In the genomic region with DNA sequence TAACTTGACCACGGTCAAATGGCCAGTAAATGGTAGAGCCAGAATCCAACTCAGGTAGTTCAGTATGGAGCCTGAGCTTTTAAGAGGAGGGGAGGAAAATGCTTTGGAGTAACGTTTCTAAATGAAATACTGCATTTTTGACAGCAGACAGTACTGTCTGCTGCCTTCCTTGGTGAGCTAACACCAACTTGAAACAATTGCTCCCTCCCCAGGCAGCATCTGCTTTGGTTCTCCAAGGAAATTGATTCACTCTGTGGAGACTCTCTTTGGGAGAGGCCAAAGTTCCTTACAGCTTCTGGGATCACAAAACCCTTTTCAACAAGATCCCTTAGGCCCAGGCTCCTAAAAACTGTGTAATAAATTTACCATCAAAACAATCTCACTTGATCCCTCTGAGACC, we compare ENCODE assay signal across 15 cellular contexts.
DNase-seq lines count a peak whose midpoint lies in the region; ATAC-seq and TF ChIP-seq lines count a peak whose summit lies in the region.
"Had no signal": no experiment of that assay in that cellular context is flagged by ENCODE, and none has a peak within 500 bp of the region (broad histone marks: within the 10 kb centered on the region; RNA-seq: fewer than 3 reads in every experiment).

No MANE protein-coding gene starts in this region.

- TF ChIP-seq POLR2A in breast epithelium (IDR thresholded peaks at IDR 0.05) (no peak), thyroid gland (IDR thresholded peaks at IDR 0.05) (no peak)

- H3K4me3 ChIP-seq in breast epithelium: no peak overlapping the region
- H3K4me3 ChIP-seq in cardiac fibroblast (replicated peaks in 1 of 2; ENCODE audit: low read depth in 2 of 2, low read length in 2 of 2): no peak overlapping the region
- no peak overlapping the region for H3K4me3 ChIP-seq in thyroid gland (replicated peaks in 1 of 3)
- H3K4me3 ChIP-seq: gastrocnemius medialis had no signal

- WGBS in thyroid gland, 2 donors: 60 to 66% methylated on average over 2 of the region's 2 CpGs

- TF ChIP-seq CTCF in MCF 10A (IDR thresholded peaks at IDR 0.05; ENCODE audit: unreplicated experiment) (no peak), breast epithelium (IDR thresholded peaks at IDR 0.05) (no peak), cardiac fibroblast (IDR thresholded peaks at IDR 0.05; ENCODE audit: low read depth, low read length) (peak; percentile 22), glutamatergic neuron (IDR thresholded peaks at IDR 0.05; ENCODE audit: partially characterized antibody, unreplicated experiment) (no peak), thyroid gland (IDR thresholded peaks at IDR 0.05) (no peak)

- H3K27ac ChIP-seq in breast epithelium: no peak overlapping the region
- no peak overlapping the region for H3K27ac ChIP-seq in thyroid gland

- H3K4me1 ChIP-seq in breast epithelium (no peaks in the 10 kb centered on the region), thyroid gland (peaks cover 0 to 13% of the 10 kb centered on the region in 2 donors)

- peak overlapping the region; percentile 69 for H3K27ac Mint-ChIP-seq in MCF 10A (ENCODE audit: low read depth, unreplicated experiment)
- no peak overlapping the region for H3K27ac Mint-ChIP-seq in glutamatergic neuron (ENCODE audit: unreplicated experiment)
- H3K27ac Mint-ChIP-seq: H9; stimulated activated naive CD8-positive, alpha-beta T cell treated with anti-CD3 and anti-CD28 coated beads, Interleukin-15, Interleukin-2, amounts not matched to agents 100 ng/mL and 50 ng/mL, for 24 hours had no signal

- H3K36me3 Mint-ChIP-seq in MCF 10A (ENCODE audit: insufficient read depth, unreplicated experiment) (no peaks in the 10 kb centered on the region), glutamatergic neuron (ENCODE audit: unreplicated experiment) (no peaks in the 10 kb centered on the region)
- H3K36me3 Mint-ChIP-seq: brain had no signal

- H3K4me3 Mint-ChIP-seq in MCF 10A (ENCODE audit: unreplicated experiment) (no peak overlapping the region), glutamatergic neuron (ENCODE audit: unreplicated experiment) (no peak overlapping the region)
- H3K4me3 Mint-ChIP-seq: brain; H9; stimulated activated naive CD8-positive, alpha-beta T cell treated with anti-CD3 and anti-CD28 coated beads, Interleukin-15, Interleukin-2, amounts not matched to agents 100 ng/mL and 50 ng/mL, for 24 hours had no signal

- peak; percentile 6 for DNase-seq in MCF 10A (ENCODE audit: unreplicated experiment)
- no peak for DNase-seq in breast epithelium (ENCODE audit: low spot score in 2 of 2)
- DNase-seq in cardiac fibroblast (ENCODE audit: low read depth in 2 of 2): peak; percentile 28 to 55
- DNase-seq in left kidney (ENCODE audit: low read depth, low spot score): peak; percentile 14
- no peak for DNase-seq in glutamatergic neuron
- DNase-seq in NCI-H510A (lab: John Stamatoyannopoulos, UW): no peak
- no peak for DNase-seq in thyroid gland
- DNase-seq: activated naive CD4-positive, alpha-beta T cell treated with Interleukin-2 at 50 U/mL for 16 hours; H9; left ventricle myocardium superior; T1000 had no signal

- no peak for ATAC-seq in HG03196 (IDR thresholded peaks at IDR 0.05; ENCODE audit: unreplicated experiment)

- CTCF ChIA-PET in MCF 10A (lab: Yijun Ruan, JAX): interaction anchor here (0.6 to 1.9 kb wide), 5 partner anchors 12 to 155 kb away, joined by 3 to 6 read pairs (median 5); no protein-coding TSS in a partner anchor

- H3K27me3 Mint-ChIP-seq in MCF 10A (ENCODE audit: insufficient read depth, unreplicated experiment): no peaks in the 10 kb centered on the region
- H3K27me3 Mint-ChIP-seq in glutamatergic neuron (ENCODE audit: unreplicated experiment): no peaks in the 10 kb centered on the region
- H3K27me3 Mint-ChIP-seq: brain; stimulated activated naive CD8-positive, alpha-beta T cell treated with anti-CD3 and anti-CD28 coated beads, Interleukin-15, Interleukin-2, amounts not matched to agents 100 ng/mL and 50 ng/mL, for 24 hours had no signal

- no peaks in the 10 kb centered on the region for H3K27me3 ChIP-seq in breast epithelium
- H3K27me3 ChIP-seq in thyroid gland: no peaks in the 10 kb centered on the region
- H3K27me3 ChIP-seq: gastrocnemius medialis had no signal

- BruUV-seq in MCF 10A (replicated peaks; lab: Mats Ljungman, UMichigan): no TSS peak

- intact Hi-C loops in MCF 10A (cut with micrococcal nuclease): no loop called here
- intact Hi-C loops in breast epithelium (cut with DNase I; ENCODE audit: low total_unique reads): no loop called here
- intact Hi-C loops in thyroid gland (cut with DNase I): no loop called here

- POLR2A ChIA-PET in MCF 10A (lab: Yijun Ruan, JAX): interaction anchor here (0.6 to 2.7 kb wide), 13 partner anchors 10 to 265 kb away, joined by 3 to 25 read pairs (median 3); a partner anchor contains a TSS

- H3K36me3 ChIP-seq in breast epithelium: no peaks in the 10 kb centered on the region
- no peaks in the 10 kb centered on the region for H3K36me3 ChIP-seq in thyroid gland
- H3K36me3 ChIP-seq: gastrocnemius medialis had no signal

- H3K9me3 Mint-ChIP-seq in MCF 10A (ENCODE audit: unreplicated experiment): no peaks in the 10 kb centered on the region
- peaks cover 1% of the 10 kb centered on the region for H3K9me3 Mint-ChIP-seq in glutamatergic neuron (ENCODE audit: unreplicated experiment)
- H3K9me3 Mint-ChIP-seq: stimulated activated naive CD8-positive, alpha-beta T cell treated with anti-CD3 and anti-CD28 coated beads, Interleukin-15, Interleukin-2, amounts not matched to agents 100 ng/mL and 50 ng/mL, for 24 hours had no signal

- H3K9me3 ChIP-seq in breast epithelium (no peaks in the 10 kb centered on the region), thyroid gland (no peaks in the 10 kb centered on the region)
- H3K9me3 ChIP-seq: gastrocnemius medialis had no signal

- H3K4me1 Mint-ChIP-seq in MCF 10A (ENCODE audit: insufficient read depth, unreplicated experiment) (peaks cover 13% of the 10 kb centered on the region), glutamatergic neuron (ENCODE audit: low read depth, unreplicated experiment) (peaks cover 2% of the 10 kb centered on the region)

Comparison
In these comparisons a context has a peak if more than half of its experiments do, and no peak if none do; other contexts are left out.
1. DNase-seq: peak in MCF 10A (single experiment), cardiac fibroblast (2 of 2) and left kidney (single experiment); none in breast epithelium (0 of 2), glutamatergic neuron (single experiment), NCI-H510A (single experiment) and thyroid gland (0 of 2).